In the genomic region with DNA sequence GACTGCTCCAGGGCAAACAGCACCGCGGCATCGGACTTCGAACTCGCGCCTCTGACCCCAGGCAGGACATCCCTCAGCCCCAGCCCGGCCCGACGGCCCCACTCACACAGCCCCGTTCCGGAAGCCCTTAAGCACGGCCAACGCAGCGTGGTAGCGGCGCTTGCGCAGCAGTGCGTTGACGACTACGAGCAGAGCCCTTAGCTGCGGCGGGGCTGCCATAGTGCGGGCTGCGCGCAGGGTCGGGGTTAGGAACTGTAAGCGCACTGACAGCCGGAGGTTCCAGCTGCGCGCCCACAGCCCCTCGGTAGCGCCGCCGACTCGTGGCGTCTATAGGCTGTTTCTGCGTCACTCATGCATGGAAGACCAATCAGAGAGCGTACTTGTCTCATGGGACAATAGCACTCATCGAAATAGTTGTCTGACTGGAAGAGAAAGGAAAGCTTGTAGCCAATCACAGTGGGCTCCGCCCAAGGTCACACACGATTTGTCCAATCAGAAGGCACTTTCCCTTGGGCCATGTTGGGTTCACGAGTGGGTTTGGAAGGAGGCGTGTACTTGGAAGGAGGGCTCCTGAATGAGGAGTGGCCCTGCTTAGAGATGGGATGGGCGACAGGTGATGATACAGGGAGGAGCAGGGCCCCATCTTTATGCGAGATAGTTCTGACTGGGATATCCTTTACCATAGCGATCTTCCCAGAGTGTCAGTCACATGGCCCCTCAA, we compare ENCODE assay signal across 1 cellular context.
TF ChIP-seq lines count a peak whose summit lies in the region.

A gene with protein sequence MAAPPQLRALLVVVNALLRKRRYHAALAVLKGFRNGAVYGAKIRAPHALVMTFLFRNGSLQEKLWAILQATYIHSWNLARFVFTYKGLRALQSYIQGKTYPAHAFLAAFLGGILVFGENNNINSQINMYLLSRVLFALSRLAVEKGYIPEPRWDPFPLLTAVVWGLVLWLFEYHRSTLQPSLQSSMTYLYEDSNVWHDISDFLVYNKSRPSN (minus strand): TSS at position 322 of the 721 bp plus-strand sequence. CDS start 103 bp downstream, at position 219.

TF ChIP-seq in K562, 482 proteins besides CTCF, POLR2A, EP300 and RAD21 (continued from another document and continues in another):
- TF ChIP-seq, protein P1, sequence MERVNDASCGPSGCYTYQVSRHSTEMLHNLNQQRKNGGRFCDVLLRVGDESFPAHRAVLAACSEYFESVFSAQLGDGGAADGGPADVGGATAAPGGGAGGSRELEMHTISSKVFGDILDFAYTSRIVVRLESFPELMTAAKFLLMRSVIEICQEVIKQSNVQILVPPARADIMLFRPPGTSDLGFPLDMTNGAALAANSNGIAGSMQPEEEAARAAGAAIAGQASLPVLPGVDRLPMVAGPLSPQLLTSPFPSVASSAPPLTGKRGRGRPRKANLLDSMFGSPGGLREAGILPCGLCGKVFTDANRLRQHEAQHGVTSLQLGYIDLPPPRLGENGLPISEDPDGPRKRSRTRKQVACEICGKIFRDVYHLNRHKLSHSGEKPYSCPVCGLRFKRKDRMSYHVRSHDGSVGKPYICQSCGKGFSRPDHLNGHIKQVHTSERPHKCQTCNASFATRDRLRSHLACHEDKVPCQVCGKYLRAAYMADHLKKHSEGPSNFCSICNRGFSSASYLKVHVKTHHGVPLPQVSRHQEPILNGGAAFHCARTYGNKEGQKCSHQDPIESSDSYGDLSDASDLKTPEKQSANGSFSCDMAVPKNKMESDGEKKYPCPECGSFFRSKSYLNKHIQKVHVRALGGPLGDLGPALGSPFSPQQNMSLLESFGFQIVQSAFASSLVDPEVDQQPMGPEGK (CRISPR knock-in tag; IDR thresholded peaks at IDR 0.05; ENCODE audit: borderline replicate concordance) = no peak
- peak; percentile 82 for TF ChIP-seq FOXM1 (IDR thresholded peaks at IDR 0.05; ENCODE audit: low read depth)
- no peak for TF ChIP-seq FOXM1 (CRISPR knock-in tag; IDR thresholded peaks at IDR 0.05; ENCODE audit: low read depth)
- no peak for TF ChIP-seq MEF2A (IDR thresholded peaks at IDR 0.05; ENCODE audit: control insufficient read depth, low read depth, low read length)
- TF ChIP-seq, protein P2, sequence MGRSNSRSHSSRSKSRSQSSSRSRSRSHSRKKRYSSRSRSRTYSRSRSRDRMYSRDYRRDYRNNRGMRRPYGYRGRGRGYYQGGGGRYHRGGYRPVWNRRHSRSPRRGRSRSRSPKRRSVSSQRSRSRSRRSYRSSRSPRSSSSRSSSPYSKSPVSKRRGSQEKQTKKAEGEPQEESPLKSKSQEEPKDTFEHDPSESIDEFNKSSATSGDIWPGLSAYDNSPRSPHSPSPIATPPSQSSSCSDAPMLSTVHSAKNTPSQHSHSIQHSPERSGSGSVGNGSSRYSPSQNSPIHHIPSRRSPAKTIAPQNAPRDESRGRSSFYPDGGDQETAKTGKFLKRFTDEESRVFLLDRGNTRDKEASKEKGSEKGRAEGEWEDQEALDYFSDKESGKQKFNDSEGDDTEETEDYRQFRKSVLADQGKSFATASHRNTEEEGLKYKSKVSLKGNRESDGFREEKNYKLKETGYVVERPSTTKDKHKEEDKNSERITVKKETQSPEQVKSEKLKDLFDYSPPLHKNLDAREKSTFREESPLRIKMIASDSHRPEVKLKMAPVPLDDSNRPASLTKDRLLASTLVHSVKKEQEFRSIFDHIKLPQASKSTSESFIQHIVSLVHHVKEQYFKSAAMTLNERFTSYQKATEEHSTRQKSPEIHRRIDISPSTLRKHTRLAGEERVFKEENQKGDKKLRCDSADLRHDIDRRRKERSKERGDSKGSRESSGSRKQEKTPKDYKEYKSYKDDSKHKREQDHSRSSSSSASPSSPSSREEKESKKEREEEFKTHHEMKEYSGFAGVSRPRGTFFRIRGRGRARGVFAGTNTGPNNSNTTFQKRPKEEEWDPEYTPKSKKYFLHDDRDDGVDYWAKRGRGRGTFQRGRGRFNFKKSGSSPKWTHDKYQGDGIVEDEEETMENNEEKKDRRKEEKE (IDR thresholded peaks at IDR 0.05; ENCODE audit: borderline replicate concordance in 1 of 2, control insufficient read depth in 1 of 2, low read depth in 2 of 2, low read length in 1 of 2) = no peak
- no peak for TF ChIP-seq ZNF780A (CRISPR knock-in tag; IDR thresholded peaks at IDR 0.05)
- TF ChIP-seq, protein P3, sequence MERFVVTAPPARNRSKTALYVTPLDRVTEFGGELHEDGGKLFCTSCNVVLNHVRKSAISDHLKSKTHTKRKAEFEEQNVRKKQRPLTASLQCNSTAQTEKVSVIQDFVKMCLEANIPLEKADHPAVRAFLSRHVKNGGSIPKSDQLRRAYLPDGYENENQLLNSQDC (CRISPR knock-in tag; IDR thresholded peaks at IDR 0.05) = no peak
- TF ChIP-seq CCNT2 (IDR thresholded peaks at IDR 0.05; ENCODE audit: borderline replicate concordance, extremely low read depth, insufficient read length, low read depth, low read length) = no peak
- no peak for TF ChIP-seq SLC30A9 (CRISPR knock-in tag; IDR thresholded peaks at IDR 0.05)
- no peak for TF ChIP-seq E2F3 (CRISPR knock-in tag; IDR thresholded peaks at IDR 0.05)
- no peak for TF ChIP-seq SMARCB1 (IDR thresholded peaks at IDR 0.05; ENCODE audit: insufficient read length, low read depth)
- TF ChIP-seq SRSF1 (IDR thresholded peaks at IDR 0.05; ENCODE audit: low read depth, low read length) = no peak
- no peak for TF ChIP-seq TAF9B (IDR thresholded peaks at IDR 0.05; ENCODE audit: partially characterized antibody)
- no peak for TF ChIP-seq SMARCA4 (IDR thresholded peaks at IDR 0.05)
- TF ChIP-seq PTRF (tag; IDR thresholded peaks at IDR 0.05) = 0 out of 2 replicates have a peak, but pooled peaks have one; percentile 25
- TF ChIP-seq TAF1 (IDR thresholded peaks at IDR 0.05; ENCODE audit: control insufficient read depth, extremely low read depth, insufficient read depth, low read length, severe bottlenecking) = peak; percentile 21
- TF ChIP-seq L3MBTL2 (IDR thresholded peaks at IDR 0.05) = peak; percentile 86
- TF ChIP-seq, protein P4, sequence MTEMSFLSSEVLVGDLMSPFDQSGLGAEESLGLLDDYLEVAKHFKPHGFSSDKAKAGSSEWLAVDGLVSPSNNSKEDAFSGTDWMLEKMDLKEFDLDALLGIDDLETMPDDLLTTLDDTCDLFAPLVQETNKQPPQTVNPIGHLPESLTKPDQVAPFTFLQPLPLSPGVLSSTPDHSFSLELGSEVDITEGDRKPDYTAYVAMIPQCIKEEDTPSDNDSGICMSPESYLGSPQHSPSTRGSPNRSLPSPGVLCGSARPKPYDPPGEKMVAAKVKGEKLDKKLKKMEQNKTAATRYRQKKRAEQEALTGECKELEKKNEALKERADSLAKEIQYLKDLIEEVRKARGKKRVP (CRISPR knock-in tag; IDR thresholded peaks at IDR 0.05) = no peak
- TF ChIP-seq, protein P5, sequence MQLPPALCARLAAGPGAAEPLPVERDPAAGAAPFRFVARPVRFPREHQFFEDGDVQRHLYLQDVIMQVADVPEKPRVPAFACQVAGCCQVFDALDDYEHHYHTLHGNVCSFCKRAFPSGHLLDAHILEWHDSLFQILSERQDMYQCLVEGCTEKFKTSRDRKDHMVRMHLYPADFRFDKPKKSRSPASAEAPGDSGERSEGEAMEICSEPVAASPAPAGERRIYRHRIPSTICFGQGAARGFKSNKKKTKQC (CRISPR knock-in tag; IDR thresholded peaks at IDR 0.05) = no peak
- no peak for TF ChIP-seq SMAD2 (IDR thresholded peaks at IDR 0.05; ENCODE audit: low read depth, low read length)
- TF ChIP-seq, protein P6, sequence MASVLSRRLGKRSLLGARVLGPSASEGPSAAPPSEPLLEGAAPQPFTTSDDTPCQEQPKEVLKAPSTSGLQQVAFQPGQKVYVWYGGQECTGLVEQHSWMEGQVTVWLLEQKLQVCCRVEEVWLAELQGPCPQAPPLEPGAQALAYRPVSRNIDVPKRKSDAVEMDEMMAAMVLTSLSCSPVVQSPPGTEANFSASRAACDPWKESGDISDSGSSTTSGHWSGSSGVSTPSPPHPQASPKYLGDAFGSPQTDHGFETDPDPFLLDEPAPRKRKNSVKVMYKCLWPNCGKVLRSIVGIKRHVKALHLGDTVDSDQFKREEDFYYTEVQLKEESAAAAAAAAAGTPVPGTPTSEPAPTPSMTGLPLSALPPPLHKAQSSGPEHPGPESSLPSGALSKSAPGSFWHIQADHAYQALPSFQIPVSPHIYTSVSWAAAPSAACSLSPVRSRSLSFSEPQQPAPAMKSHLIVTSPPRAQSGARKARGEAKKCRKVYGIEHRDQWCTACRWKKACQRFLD (CRISPR knock-in tag; IDR thresholded peaks at IDR 0.05) = peak; percentile 81
- TF ChIP-seq, protein P7, sequence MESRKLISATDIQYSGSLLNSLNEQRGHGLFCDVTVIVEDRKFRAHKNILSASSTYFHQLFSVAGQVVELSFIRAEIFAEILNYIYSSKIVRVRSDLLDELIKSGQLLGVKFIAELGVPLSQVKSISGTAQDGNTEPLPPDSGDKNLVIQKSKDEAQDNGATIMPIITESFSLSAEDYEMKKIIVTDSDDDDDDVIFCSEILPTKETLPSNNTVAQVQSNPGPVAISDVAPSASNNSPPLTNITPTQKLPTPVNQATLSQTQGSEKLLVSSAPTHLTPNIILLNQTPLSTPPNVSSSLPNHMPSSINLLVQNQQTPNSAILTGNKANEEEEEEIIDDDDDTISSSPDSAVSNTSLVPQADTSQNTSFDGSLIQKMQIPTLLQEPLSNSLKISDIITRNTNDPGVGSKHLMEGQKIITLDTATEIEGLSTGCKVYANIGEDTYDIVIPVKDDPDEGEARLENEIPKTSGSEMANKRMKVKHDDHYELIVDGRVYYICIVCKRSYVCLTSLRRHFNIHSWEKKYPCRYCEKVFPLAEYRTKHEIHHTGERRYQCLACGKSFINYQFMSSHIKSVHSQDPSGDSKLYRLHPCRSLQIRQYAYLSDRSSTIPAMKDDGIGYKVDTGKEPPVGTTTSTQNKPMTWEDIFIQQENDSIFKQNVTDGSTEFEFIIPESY (CRISPR knock-in tag; IDR thresholded peaks at IDR 0.05) = no peak; the same call in none of the 2 replicates
- TF ChIP-seq ZNF408 (CRISPR knock-in tag; IDR thresholded peaks at IDR 0.05; ENCODE audit: low read depth) = no peak
- TF ChIP-seq MYNN (IDR thresholded peaks at IDR 0.05) = no peak
- no peak for TF ChIP-seq MYNN (CRISPR knock-in tag; IDR thresholded peaks at IDR 0.05)
- no peak for TF ChIP-seq BCOR (IDR thresholded peaks at IDR 0.05)
- TF ChIP-seq ZNF347 (CRISPR knock-in tag; IDR thresholded peaks at IDR 0.05; ENCODE audit: low read depth) = no peak
- TF ChIP-seq, protein P8, sequence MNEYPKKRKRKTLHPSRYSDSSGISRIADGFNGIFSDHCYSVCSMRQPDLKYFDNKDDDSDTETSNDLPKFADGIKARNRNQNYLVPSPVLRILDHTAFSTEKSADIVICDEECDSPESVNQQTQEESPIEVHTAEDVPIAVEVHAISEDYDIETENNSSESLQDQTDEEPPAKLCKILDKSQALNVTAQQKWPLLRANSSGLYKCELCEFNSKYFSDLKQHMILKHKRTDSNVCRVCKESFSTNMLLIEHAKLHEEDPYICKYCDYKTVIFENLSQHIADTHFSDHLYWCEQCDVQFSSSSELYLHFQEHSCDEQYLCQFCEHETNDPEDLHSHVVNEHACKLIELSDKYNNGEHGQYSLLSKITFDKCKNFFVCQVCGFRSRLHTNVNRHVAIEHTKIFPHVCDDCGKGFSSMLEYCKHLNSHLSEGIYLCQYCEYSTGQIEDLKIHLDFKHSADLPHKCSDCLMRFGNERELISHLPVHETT (CRISPR knock-in tag; conservative IDR thresholded peaks at IDR 0.05 in 1 of 2, IDR thresholded peaks at IDR 0.05 in 1 of 2) = peak in 1 of 2 experiments; percentile 70; a peak in 2 of 4 replicates
- TF ChIP-seq SUPT5H (IDR thresholded peaks at IDR 0.05) = 0 out of 2 replicates have a peak, but pooled peaks have one; percentile 48
- TF ChIP-seq, protein P9, sequence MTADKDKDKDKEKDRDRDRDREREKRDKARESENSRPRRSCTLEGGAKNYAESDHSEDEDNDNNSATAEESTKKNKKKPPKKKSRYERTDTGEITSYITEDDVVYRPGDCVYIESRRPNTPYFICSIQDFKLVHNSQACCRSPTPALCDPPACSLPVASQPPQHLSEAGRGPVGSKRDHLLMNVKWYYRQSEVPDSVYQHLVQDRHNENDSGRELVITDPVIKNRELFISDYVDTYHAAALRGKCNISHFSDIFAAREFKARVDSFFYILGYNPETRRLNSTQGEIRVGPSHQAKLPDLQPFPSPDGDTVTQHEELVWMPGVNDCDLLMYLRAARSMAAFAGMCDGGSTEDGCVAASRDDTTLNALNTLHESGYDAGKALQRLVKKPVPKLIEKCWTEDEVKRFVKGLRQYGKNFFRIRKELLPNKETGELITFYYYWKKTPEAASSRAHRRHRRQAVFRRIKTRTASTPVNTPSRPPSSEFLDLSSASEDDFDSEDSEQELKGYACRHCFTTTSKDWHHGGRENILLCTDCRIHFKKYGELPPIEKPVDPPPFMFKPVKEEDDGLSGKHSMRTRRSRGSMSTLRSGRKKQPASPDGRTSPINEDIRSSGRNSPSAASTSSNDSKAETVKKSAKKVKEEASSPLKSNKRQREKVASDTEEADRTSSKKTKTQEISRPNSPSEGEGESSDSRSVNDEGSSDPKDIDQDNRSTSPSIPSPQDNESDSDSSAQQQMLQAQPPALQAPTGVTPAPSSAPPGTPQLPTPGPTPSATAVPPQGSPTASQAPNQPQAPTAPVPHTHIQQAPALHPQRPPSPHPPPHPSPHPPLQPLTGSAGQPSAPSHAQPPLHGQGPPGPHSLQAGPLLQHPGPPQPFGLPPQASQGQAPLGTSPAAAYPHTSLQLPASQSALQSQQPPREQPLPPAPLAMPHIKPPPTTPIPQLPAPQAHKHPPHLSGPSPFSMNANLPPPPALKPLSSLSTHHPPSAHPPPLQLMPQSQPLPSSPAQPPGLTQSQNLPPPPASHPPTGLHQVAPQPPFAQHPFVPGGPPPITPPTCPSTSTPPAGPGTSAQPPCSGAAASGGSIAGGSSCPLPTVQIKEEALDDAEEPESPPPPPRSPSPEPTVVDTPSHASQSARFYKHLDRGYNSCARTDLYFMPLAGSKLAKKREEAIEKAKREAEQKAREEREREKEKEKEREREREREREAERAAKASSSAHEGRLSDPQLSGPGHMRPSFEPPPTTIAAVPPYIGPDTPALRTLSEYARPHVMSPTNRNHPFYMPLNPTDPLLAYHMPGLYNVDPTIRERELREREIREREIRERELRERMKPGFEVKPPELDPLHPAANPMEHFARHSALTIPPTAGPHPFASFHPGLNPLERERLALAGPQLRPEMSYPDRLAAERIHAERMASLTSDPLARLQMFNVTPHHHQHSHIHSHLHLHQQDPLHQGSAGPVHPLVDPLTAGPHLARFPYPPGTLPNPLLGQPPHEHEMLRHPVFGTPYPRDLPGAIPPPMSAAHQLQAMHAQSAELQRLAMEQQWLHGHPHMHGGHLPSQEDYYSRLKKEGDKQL (CRISPR knock-in tag; IDR thresholded peaks at IDR 0.05; ENCODE audit: borderline replicate concordance) = no peak
- no peak for TF ChIP-seq PYGO2 (tag; IDR thresholded peaks at IDR 0.05)
- no peak for TF ChIP-seq SRSF9 (IDR thresholded peaks at IDR 0.05; ENCODE audit: borderline replicate concordance, low read depth, low read length)
- 0 out of 4 replicates have a peak, but pooled peaks of 1 of the 2 experiments have one; percentile 48 for TF ChIP-seq FOXA3 (CRISPR knock-in tag; conservative IDR thresholded peaks at IDR 0.05 in 1 of 2, IDR thresholded peaks at IDR 0.05 in 1 of 2)
- TF ChIP-seq, protein P10, sequence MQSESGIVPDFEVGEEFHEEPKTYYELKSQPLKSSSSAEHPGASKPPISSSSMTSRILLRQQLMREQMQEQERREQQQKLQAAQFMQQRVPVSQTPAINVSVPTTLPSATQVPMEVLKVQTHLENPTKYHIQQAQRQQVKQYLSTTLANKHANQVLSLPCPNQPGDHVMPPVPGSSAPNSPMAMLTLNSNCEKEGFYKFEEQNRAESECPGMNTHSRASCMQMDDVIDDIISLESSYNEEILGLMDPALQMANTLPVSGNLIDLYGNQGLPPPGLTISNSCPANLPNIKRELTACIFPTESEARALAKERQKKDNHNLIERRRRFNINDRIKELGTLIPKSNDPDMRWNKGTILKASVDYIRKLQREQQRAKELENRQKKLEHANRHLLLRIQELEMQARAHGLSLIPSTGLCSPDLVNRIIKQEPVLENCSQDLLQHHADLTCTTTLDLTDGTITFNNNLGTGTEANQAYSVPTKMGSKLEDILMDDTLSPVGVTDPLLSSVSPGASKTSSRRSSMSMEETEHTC (IDR thresholded peaks at IDR 0.05) = no peak
- no peak for TF ChIP-seq ZNF707 (CRISPR knock-in tag; conservative IDR thresholded peaks at IDR 0.05)
- TF ChIP-seq FOXA1 (IDR thresholded peaks at IDR 0.05; ENCODE audit: borderline replicate concordance) = no peak
